In genomic region chr10:71746344-71747037, GRCh38 we compare ENCODE assay signal across 9 cellular contexts. TPM values are rescaled to one million over a fixed set of nuclear protein-coding genes. Genes with fewer than 3 reads are reported as not detected.
A peak's percentile ranks its signal among the peaks of the same experiment; 100 is the strongest.
DNase-seq lines count a peak whose midpoint lies in the region; ATAC-seq and TF ChIP-seq lines count a peak whose summit lies in the region.
"Had no signal": no experiment of that assay in that cellular context is flagged by ENCODE, and none has a peak within 500 bp of the region (broad histone marks: within the 10 kb centered on the region; RNA-seq: fewer than 3 reads in every experiment).

No MANE protein-coding gene starts in this region.

- ATAC-seq in Right ventricle myocardium inferior (peak; percentile 50), GM21528 (IDR thresholded peaks at IDR 0.05; ENCODE audit: low FRiP score, unreplicated experiment) (no peak), HG03354 (IDR thresholded peaks at IDR 0.05; ENCODE audit: poor library complexity, severe bottlenecking, unreplicated experiment) (no peak)

- 66% methylated on average over 12 of the region's 13 CpGs for WGBS in suprapubic skin

- TF ChIP-seq POLR2A in suprapubic skin (IDR thresholded peaks at IDR 0.05) = no peak

- no peaks in the 10 kb centered on the region for H3K36me3 ChIP-seq in H7 (replicated peaks; ENCODE audit: control insufficient read depth, insufficient read depth, low read length)
- peaks cover 18% of the 10 kb centered on the region for H3K36me3 ChIP-seq in suprapubic skin

- intact Hi-C loops in Right ventricle myocardium inferior (cut with DNase I) = loop anchor here (1.0 kb wide), 1 partner anchor 27 kb away; the partner anchor contains the start of gene VSIR

- no peak overlapping the region for H3K27ac ChIP-seq in suprapubic skin

- peaks cover 76% of the 10 kb centered on the region for H3K4me1 ChIP-seq in suprapubic skin

- DNase-seq in H7 = peak; percentile 80
- peak; percentile 27 for DNase-seq in RPMI8226
- DNase-seq in Right ventricle myocardium inferior (ENCODE audit: missing footprints) = peak; percentile 74
- DNase-seq in retinal pigment epithelial cell (ENCODE audit: low read depth) = no peak
- no peak for DNase-seq in NCI-H146 (lab: John Stamatoyannopoulos, UW)
- DNase-seq in suprapubic skin (ENCODE audit: low spot score in 2 of 2) = no peak
- DNase-seq: NCI-H2081 treated with DMSO at 0.1 percent for 48 hours had no signal

- TF ChIP-seq EP300 in suprapubic skin (IDR thresholded peaks at IDR 0.05) = no peak

- H3K9me3 ChIP-seq in suprapubic skin = no peaks in the 10 kb centered on the region

- TF ChIP-seq CTCF in retinal pigment epithelial cell (conservative IDR thresholded peaks at IDR 0.05; ENCODE audit: low read depth, low read length) (peak; percentile 37), suprapubic skin (IDR thresholded peaks at IDR 0.05) (no peak)

- H3K4me3 ChIP-seq in H7 (ENCODE audit: insufficient read depth, low read depth, low read length) (no peak overlapping the region), retinal pigment epithelial cell (ENCODE audit: low read length) (no peak overlapping the region), suprapubic skin (no peak overlapping the region)

- H3K27me3 ChIP-seq in H7 (ENCODE audit: control insufficient read depth, insufficient read depth, low read length) = no peaks in the 10 kb centered on the region
- no peaks in the 10 kb centered on the region for H3K27me3 ChIP-seq in suprapubic skin

RNA-seq across cellular contexts. Expression of gene VSIR, which starts 26.8 kb away (rescaled TPM):
- total RNA-seq in H7 (2014; rRNA removed; shearing (Covaris generic)) = 0.04 and 0.31 TPM in 2 replicates
- 140 TPM for total RNA-seq in Right ventricle myocardium inferior
- total RNA-seq in suprapubic skin = 10 to 100 TPM; 16.3 to 50.7 (median 33.6) TPM

RNA-seq across cellular contexts. Expression of gene C10orf105, which starts 26.9 kb away (rescaled TPM):
- 0.17 and 0.18 TPM in 2 replicates for total RNA-seq in H7 (2014; rRNA removed; shearing (Covaris generic))
- total RNA-seq in Right ventricle myocardium inferior (0.05 TPM), suprapubic skin (under 1 TPM in 2 of 4 donors, not detected in 2; 0.17 to 0.48 TPM)

Comparison
In these comparisons a context has a peak if more than half of its experiments do, and no peak if none do; other contexts are left out.
1. DNase-seq: peak in H7 (single experiment), RPMI8226 (single experiment) and Right ventricle myocardium inferior (single experiment); none in retinal pigment epithelial cell (single experiment), NCI-H146 (single experiment) and suprapubic skin (0 of 2).
2. RNA of gene VSIR, which starts 26.8 kb away (total RNA-seq): 140 TPM in Right ventricle myocardium inferior (single experiment) and 16.3 to 50.7 TPM in suprapubic skin; 0.04 to 0.31 TPM in H7; every median in the first group is over 10 times any median in the second.